Comparison of ENCODE assay signal across 12 cellular contexts in the genomic region with DNA sequence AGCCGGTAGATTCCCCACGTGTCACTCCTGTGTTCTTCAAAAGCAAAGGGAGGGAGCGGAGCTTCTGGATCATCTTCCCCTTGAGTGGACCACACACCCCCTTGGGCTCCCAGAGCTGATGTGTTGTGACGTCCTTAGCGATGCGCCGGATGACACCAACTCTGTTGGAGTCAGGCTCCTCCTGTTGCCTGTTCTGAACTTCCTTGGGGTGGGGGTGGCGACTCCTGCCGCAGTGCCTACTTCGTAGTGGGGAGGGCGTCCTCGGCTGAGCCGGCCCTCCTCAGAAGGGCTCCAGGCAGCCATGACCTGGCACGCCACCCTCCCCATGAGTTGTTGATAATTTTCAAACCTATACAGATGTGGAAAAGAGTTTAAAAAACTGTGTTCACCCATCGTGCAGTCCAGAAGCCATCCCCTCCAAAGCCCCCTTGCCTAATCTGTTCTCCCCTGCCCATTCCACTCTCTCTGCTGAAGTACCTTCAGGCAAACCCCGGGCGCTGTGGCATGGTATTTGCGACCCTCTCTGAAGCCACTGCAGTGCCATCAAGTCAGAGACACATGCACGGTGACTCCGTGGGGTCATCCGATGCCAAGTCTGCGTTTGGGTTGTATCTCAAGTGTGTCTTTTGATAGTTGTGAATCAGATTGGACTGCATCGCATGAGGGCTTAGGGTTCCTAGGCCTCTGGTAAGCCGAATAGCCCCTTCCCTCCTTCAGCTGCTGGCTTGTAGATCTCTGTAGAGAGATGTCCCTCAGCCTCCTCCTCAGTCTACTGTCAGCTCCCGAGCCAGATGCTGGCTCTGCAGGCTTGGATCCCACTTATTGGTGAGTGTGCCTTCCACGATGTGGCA. TPM values are rescaled to one million over a fixed set of nuclear protein-coding genes. Genes with fewer than 3 reads are reported as not detected.
DNase-seq lines count a peak whose midpoint lies in the region; ATAC-seq and TF ChIP-seq lines count a peak whose summit lies in the region.
"Had no signal": no experiment of that assay in that cellular context is flagged by ENCODE, and none has a peak within 500 bp of the region (broad histone marks: within the 10 kb centered on the region; RNA-seq: fewer than 3 reads in every experiment).

No MANE protein-coding gene starts in this region.

- ATAC-seq in natural killer cell treated with Interleukin-12 subunit alpha and Interleukin-12 subunit beta and Interleukin-15 and Interleukin-18, amount 100 ng/mL, for 72 hours: no peak
- no peak for ATAC-seq in natural killer cell
- no peak for ATAC-seq in activated naive CD4-positive, alpha-beta T cell treated with anti-CD3 and anti-CD28 coated beads, Interleukin-2, amount 50 U/mL, for 72 hours
- ATAC-seq in memory B cell (ENCODE audit: low read depth): no peak
- no peak for ATAC-seq in aorta (ENCODE audit: low FRiP score)
- ATAC-seq in HG03045 (IDR thresholded peaks at IDR 0.05; ENCODE audit: unreplicated experiment): no peak

- H3K4me1 Mint-ChIP-seq in natural killer cell treated with Interleukin-12 subunit alpha and Interleukin-12 subunit beta and Interleukin-15 and Interleukin-18, amount 100 ng/mL, for 72 hours (ENCODE audit: low read depth in 2 of 2): peaks cover 28 to 31% of the 10 kb centered on the region in 2 donors
- H3K4me1 Mint-ChIP-seq in natural killer cell (peaks cover 0 to 6% of the 10 kb centered on the region in 2 donors), memory B cell (peaks cover 11% of the 10 kb centered on the region)

- no peaks in the 10 kb centered on the region for H3K9me3 ChIP-seq in aorta (ENCODE audit: control insufficient read depth, low read length)
- H3K9me3 ChIP-seq: BLaER1 treated with 17β-estradiol and CSF1 and Interleukin-3, amounts not matched to agents 10 nM and 100 nM had no signal

- intact Hi-C loops in natural killer cell (cut with micrococcal nuclease) (no loop called here), aorta (cut with DNase I) (no loop called here)

- no peak for DNase-seq in natural killer cell treated with Interleukin-12 subunit alpha and Interleukin-12 subunit beta and Interleukin-15 and Interleukin-18, amount 100 ng/mL, for 72 hours (ENCODE audit: low spot score)
- DNase-seq in natural killer cell: no peak
- DNase-seq in activated naive CD4-positive, alpha-beta T cell treated with anti-CD3 and anti-CD28 coated beads, Interleukin-2, amount 50 U/mL, for 72 hours (ENCODE audit: low spot score in 2 of 2): peak in 1 of 2 donors; percentile 41
- DNase-seq in memory B cell (ENCODE audit: low spot score in 2 of 2): no peak
- DNase-seq in aorta: peak; percentile 28 to 69
- no peak for DNase-seq in hippocampal formation (lab: John Stamatoyannopoulos, UW)
- no peak for DNase-seq in stimulated activated CD4-positive, alpha-beta T cell treated with anti-CD3 and anti-CD28 coated beads, Interleukin-4, amount 100 ng/mL, for 4 hours
- DNase-seq: amygdala, NCI-H2081 treated with DMSO at 0.1 percent for 48 hours had no signal

- H3K27me3 ChIP-seq in aorta (ENCODE audit: control insufficient read depth in 1 of 2, insufficient read depth in 2 of 2, low read length in 1 of 2): no peaks in the 10 kb centered on the region
- H3K27me3 ChIP-seq: BLaER1 treated with 17β-estradiol and CSF1 and Interleukin-3, amounts not matched to agents 10 nM and 100 nM had no signal

- peaks cover 24% of the 10 kb centered on the region for H3K36me3 Mint-ChIP-seq in natural killer cell treated with Interleukin-12 subunit alpha and Interleukin-12 subunit beta and Interleukin-15 and Interleukin-18, amount 100 ng/mL, for 72 hours
- peaks cover 6% of the 10 kb centered on the region for H3K36me3 Mint-ChIP-seq in natural killer cell
- peaks cover 37 to 67% of the 10 kb centered on the region in 2 donors for H3K36me3 Mint-ChIP-seq in activated naive CD4-positive, alpha-beta T cell treated with anti-CD3 and anti-CD28 coated beads, Interleukin-2, amount 50 U/mL, for 72 hours
- peaks cover 43% of the 10 kb centered on the region for H3K36me3 Mint-ChIP-seq in memory B cell

- H3K4me3 Mint-ChIP-seq in natural killer cell treated with Interleukin-12 subunit alpha and Interleukin-12 subunit beta and Interleukin-15 and Interleukin-18, amount 100 ng/mL, for 72 hours: no peak overlapping the region
- H3K4me3 Mint-ChIP-seq in natural killer cell (no peak overlapping the region), memory B cell (no peak overlapping the region)

- peak overlapping the region; percentile 76 to 89 for H3K27ac Mint-ChIP-seq in natural killer cell treated with Interleukin-12 subunit alpha and Interleukin-12 subunit beta and Interleukin-15 and Interleukin-18, amount 100 ng/mL, for 72 hours
- H3K27ac Mint-ChIP-seq in natural killer cell (peak overlapping the region in 1 of 2 donors; percentile 35), memory B cell (peak overlapping the region; percentile 51)
- H3K27ac Mint-ChIP-seq in activated naive CD4-positive, alpha-beta T cell treated with anti-CD3 and anti-CD28 coated beads, Interleukin-2, amount 50 U/mL, for 72 hours: peak overlapping the region; percentile 92 to 98

- WGBS in aorta, 2 donors: 95 to 96% methylated on average over 26 of the region's 26 CpGs

- no peaks in the 10 kb centered on the region for H3K4me1 ChIP-seq in aorta (ENCODE audit: control insufficient read depth in 1 of 2, insufficient read depth in 2 of 2, low read length in 2 of 2)

- H3K9me3 Mint-ChIP-seq in natural killer cell treated with Interleukin-12 subunit alpha and Interleukin-12 subunit beta and Interleukin-15 and Interleukin-18, amount 100 ng/mL, for 72 hours: no peaks in the 10 kb centered on the region
- H3K9me3 Mint-ChIP-seq in natural killer cell (no peaks in the 10 kb centered on the region), memory B cell (no peaks in the 10 kb centered on the region)
- no peaks in the 10 kb centered on the region for H3K9me3 Mint-ChIP-seq in activated naive CD4-positive, alpha-beta T cell treated with anti-CD3 and anti-CD28 coated beads, Interleukin-2, amount 50 U/mL, for 72 hours

- H3K27me3 Mint-ChIP-seq in natural killer cell treated with Interleukin-12 subunit alpha and Interleukin-12 subunit beta and Interleukin-15 and Interleukin-18, amount 100 ng/mL, for 72 hours: no peaks in the 10 kb centered on the region
- no peaks in the 10 kb centered on the region for H3K27me3 Mint-ChIP-seq in natural killer cell (ENCODE audit: low read depth in 2 of 2)
- H3K27me3 Mint-ChIP-seq in memory B cell: no peaks in the 10 kb centered on the region

- no peak overlapping the region for H3K4me3 ChIP-seq in aorta (ENCODE audit: low read length in 2 of 2)
- H3K4me3 ChIP-seq: BLaER1 treated with 17β-estradiol and CSF1 and Interleukin-3, amounts not matched to agents 10 nM and 100 nM had no signal

- no peak overlapping the region for H3K27ac ChIP-seq in aorta (ENCODE audit: low read depth in 1 of 2, low read length in 2 of 2)
- H3K27ac ChIP-seq: BLaER1 treated with 17β-estradiol and CSF1 and Interleukin-3, amounts not matched to agents 10 nM and 100 nM; HL-60 had no signal

- no peak for TF ChIP-seq CTCF in natural killer cell (IDR thresholded peaks at IDR 0.05)

- H3K36me3 ChIP-seq in aorta (ENCODE audit: control insufficient read depth in 1 of 2, insufficient read depth in 2 of 2, low read length in 1 of 2): peaks cover 0 to 7% of the 10 kb centered on the region in 2 donors

RNA-seq across cellular contexts. Expression of a gene that starts 16.8 kb away (rescaled TPM):
- total RNA-seq in natural killer cell treated with Interleukin-12 subunit alpha and Interleukin-12 subunit beta and Interleukin-15 and Interleukin-18, amount 100 ng/mL, for 72 hours: 10 to 100 TPM; 60.2 to 89.8 TPM
- total RNA-seq in natural killer cell: 10 to 100 TPM; 89.6 to 99.9 (median 96.3) TPM
- total RNA-seq in activated naive CD4-positive, alpha-beta T cell treated with anti-CD3 and anti-CD28 coated beads, Interleukin-2, amount 50 U/mL, for 72 hours: 100 to 1,000 TPM in 1 of 2 donors, 10 to 100 TPM in 1; 83.8 to 101 TPM
- 10 to 100 TPM; 54.6 to 65.2 TPM for total RNA-seq in aorta
- polyA plus RNA-seq in aorta: 10 to 100 TPM; 31.3 to 88.9 TPM

Comparison
In these comparisons a context has a peak if more than half of its experiments do, and no peak if none do; other contexts are left out.
1. DNase-seq: peak in aorta (2 of 2); none in natural killer cell treated with Interleukin-12 subunit alpha and Interleukin-12 subunit beta and Interleukin-15 and Interleukin-18, amount 100 ng/mL, for 72 hours (single experiment), natural killer cell (single experiment), memory B cell (0 of 2), hippocampal formation (0 of 2) and stimulated activated CD4-positive, alpha-beta T cell treated with anti-CD3 and anti-CD28 coated beads, Interleukin-4, amount 100 ng/mL, for 4 hours (0 of 2).